8 cellular contexts compared by ENCODE assay signal in genomic region chr6:31403283-31403989, GRCh38. TPM values are rescaled to one million over a fixed set of nuclear protein-coding genes. Genes with fewer than 3 reads are reported as not detected.
A peak's percentile ranks its signal among the peaks of the same experiment; 100 is the strongest.
DNase-seq lines count a peak whose midpoint lies in the region; ATAC-seq and TF ChIP-seq lines count a peak whose summit lies in the region.

Gene MICA (plus strand): TSS chr6:31403595. CDS start chr6:31403633, 38 bp downstream.

- CTCF ChIA-PET in naive thymus-derived CD4-positive, alpha-beta T cell (lab: Charles Lee) = interaction anchor here (0.6 to 1.7 kb wide), 4 partner anchors 37 to 206 kb away, joined by 3 to 5 read pairs (median 4); no protein-coding TSS in a partner anchor

- no peaks in the 10 kb centered on the region for H3K9me3 Mint-ChIP-seq in activated T-helper 2 cell treated with anti-CD3 and anti-CD28 coated beads, Interferon-gamma antibody, Interleukin-2, Interleukin-4, amounts not matched to agents 10 μg/mL and 5 μg/mL and 100 μg/mL, durations not matched to agents 14 hours and 24 hours and 36 hours
- H3K9me3 Mint-ChIP-seq in naive thymus-derived CD4-positive, alpha-beta T cell = peaks cover 0 to 1% (median 0%) of the 10 kb centered on the region in 11 donors
- no peaks in the 10 kb centered on the region for H3K9me3 Mint-ChIP-seq in stimulated activated memory B cell treated with anti-CD40 and anti-IgM and Interleukin-4, amounts not matched to agents 10 μg/mL and 1 μg/mL and 100 μg/mL, for 72 hours

- no peaks in the 10 kb centered on the region for H3K27me3 ChIP-seq in naive thymus-derived CD4-positive, alpha-beta T cell (ENCODE audit: control insufficient read depth in 2 of 2, insufficient read depth in 2 of 2, low read length in 2 of 2)

- DNase-seq in OCI-M2 (lab: John Stamatoyannopoulos, UW; ENCODE audit: unreplicated experiment) = peak; percentile 74
- peak; percentile 61 for DNase-seq in activated T-helper 2 cell treated with anti-CD3 and anti-CD28 coated beads, Interferon-gamma antibody, Interleukin-2, Interleukin-4, amounts not matched to agents 10 μg/mL and 5 μg/mL and 100 μg/mL, durations not matched to agents 14 hours and 24 hours and 36 hours (ENCODE audit: low spot score)
- peak; percentile 78 for DNase-seq in fibroblast of peridontal ligament (ENCODE audit: extremely low read depth)
- peak in 8 of 9 donors; percentile 32 to 79 (median 41) for DNase-seq in naive thymus-derived CD4-positive, alpha-beta T cell

- peak within 1 kb of the TSS; percentile 76 for H3K27ac ChIP-seq in naive thymus-derived CD4-positive, alpha-beta T cell (ENCODE audit: low read depth, low read length)

- peaks cover 26% of the 10 kb centered on the region for H3K27me3 Mint-ChIP-seq in activated T-helper 2 cell treated with anti-CD3 and anti-CD28 coated beads, Interferon-gamma antibody, Interleukin-2, Interleukin-4, amounts not matched to agents 10 μg/mL and 5 μg/mL and 100 μg/mL, durations not matched to agents 14 hours and 24 hours and 36 hours (ENCODE audit: low read depth)
- H3K27me3 Mint-ChIP-seq in naive thymus-derived CD4-positive, alpha-beta T cell = peaks cover 0 to 2% (median 0%) of the 10 kb centered on the region in 5 donors
- no peaks in the 10 kb centered on the region for H3K27me3 Mint-ChIP-seq in stimulated activated memory B cell treated with anti-CD40 and anti-IgM and Interleukin-4, amounts not matched to agents 10 μg/mL and 1 μg/mL and 100 μg/mL, for 72 hours

- TF ChIP-seq POLR2A in GM10847 (IDR thresholded peaks at IDR 0.05; ENCODE audit: extremely low read depth, insufficient read length) = peak; percentile 28

- H3K27ac Mint-ChIP-seq in activated T-helper 2 cell treated with anti-CD3 and anti-CD28 coated beads, Interferon-gamma antibody, Interleukin-2, Interleukin-4, amounts not matched to agents 10 μg/mL and 5 μg/mL and 100 μg/mL, durations not matched to agents 14 hours and 24 hours and 36 hours = peak within 1 kb of the TSS; percentile 14
- peak within 1 kb of the TSS; percentile 25 to 94 (median 78) for H3K27ac Mint-ChIP-seq in naive thymus-derived CD4-positive, alpha-beta T cell
- H3K27ac Mint-ChIP-seq in stimulated activated memory B cell treated with anti-CD40 and anti-IgM and Interleukin-4, amounts not matched to agents 10 μg/mL and 1 μg/mL and 100 μg/mL, for 72 hours = peak within 1 kb of the TSS; percentile 12

- POLR2A ChIA-PET in naive thymus-derived CD4-positive, alpha-beta T cell (lab: Charles Lee) = interaction anchor here (0.6 to 1.9 kb wide), 5 partner anchors 10 to 207 kb away, joined by 3 to 6 read pairs (median 4); partner anchors contain the start of gene DDX39B

- peak; percentile 65 for ATAC-seq in HG02852 (IDR thresholded peaks at IDR 0.05; ENCODE audit: unreplicated experiment)
- peak; percentile 71 for ATAC-seq in naive thymus-derived CD4-positive, alpha-beta T cell
- peak; percentile 80 for ATAC-seq in stimulated activated memory B cell treated with anti-CD40 and anti-IgM and Interleukin-4, amounts not matched to agents 10 μg/mL and 1 μg/mL and 100 μg/mL, for 72 hours
- ATAC-seq in HG03025 (IDR thresholded peaks at IDR 0.05; ENCODE audit: low FRiP score, unreplicated experiment) = no peak

- H3K4me1 Mint-ChIP-seq in activated T-helper 2 cell treated with anti-CD3 and anti-CD28 coated beads, Interferon-gamma antibody, Interleukin-2, Interleukin-4, amounts not matched to agents 10 μg/mL and 5 μg/mL and 100 μg/mL, durations not matched to agents 14 hours and 24 hours and 36 hours (ENCODE audit: low read depth) = peaks cover 56% of the 10 kb centered on the region
- peaks cover 64 to 90% (median 70%) of the 10 kb centered on the region in 7 donors for H3K4me1 Mint-ChIP-seq in naive thymus-derived CD4-positive, alpha-beta T cell
- peaks cover 82% of the 10 kb centered on the region for H3K4me1 Mint-ChIP-seq in stimulated activated memory B cell treated with anti-CD40 and anti-IgM and Interleukin-4, amounts not matched to agents 10 μg/mL and 1 μg/mL and 100 μg/mL, for 72 hours

- peak within 1 kb of the TSS; percentile 79 for H3K4me3 ChIP-seq in naive thymus-derived CD4-positive, alpha-beta T cell (ENCODE audit: low read length)

- peaks cover 15% of the 10 kb centered on the region for H3K36me3 Mint-ChIP-seq in activated T-helper 2 cell treated with anti-CD3 and anti-CD28 coated beads, Interferon-gamma antibody, Interleukin-2, Interleukin-4, amounts not matched to agents 10 μg/mL and 5 μg/mL and 100 μg/mL, durations not matched to agents 14 hours and 24 hours and 36 hours (ENCODE audit: low read depth)
- H3K36me3 Mint-ChIP-seq in naive thymus-derived CD4-positive, alpha-beta T cell = peaks cover 0 to 5% (median 0%) of the 10 kb centered on the region in 5 donors
- H3K36me3 Mint-ChIP-seq in stimulated activated memory B cell treated with anti-CD40 and anti-IgM and Interleukin-4, amounts not matched to agents 10 μg/mL and 1 μg/mL and 100 μg/mL, for 72 hours = no peaks in the 10 kb centered on the region

- peaks cover 17 to 19% of the 10 kb centered on the region in 2 donors for H3K4me1 ChIP-seq in naive thymus-derived CD4-positive, alpha-beta T cell (ENCODE audit: control insufficient read depth in 2 of 2, insufficient read depth in 2 of 2, low read length in 2 of 2)

- H3K36me3 ChIP-seq in naive thymus-derived CD4-positive, alpha-beta T cell (ENCODE audit: control insufficient read depth in 2 of 3, insufficient read depth in 3 of 3, low read length in 3 of 3) = peaks cover 0 to 8% (median 0%) of the 10 kb centered on the region in 3 experiments

- peak within 1 kb of the TSS; percentile 75 for H3K4me3 Mint-ChIP-seq in activated T-helper 2 cell treated with anti-CD3 and anti-CD28 coated beads, Interferon-gamma antibody, Interleukin-2, Interleukin-4, amounts not matched to agents 10 μg/mL and 5 μg/mL and 100 μg/mL, durations not matched to agents 14 hours and 24 hours and 36 hours (ENCODE audit: low read depth)
- H3K4me3 Mint-ChIP-seq in naive thymus-derived CD4-positive, alpha-beta T cell = peak within 1 kb of the TSS; percentile 83 to 98 (median 90)
- H3K4me3 Mint-ChIP-seq in stimulated activated memory B cell treated with anti-CD40 and anti-IgM and Interleukin-4, amounts not matched to agents 10 μg/mL and 1 μg/mL and 100 μg/mL, for 72 hours = peak within 1 kb of the TSS; percentile 94

- no peaks in the 10 kb centered on the region for H3K9me3 ChIP-seq in naive thymus-derived CD4-positive, alpha-beta T cell (ENCODE audit: control insufficient read depth in 2 of 3, low read length in 3 of 3)

- intact Hi-C loops in activated T-helper 2 cell treated with anti-CD3 and anti-CD28 coated beads, Interferon-gamma antibody, Interleukin-2, Interleukin-4, amounts not matched to agents 10 μg/mL and 5 μg/mL and 100 μg/mL, durations not matched to agents 14 hours and 24 hours and 36 hours (cut with micrococcal nuclease) = loop anchor here (5.0 kb wide), 1 partner anchor 89 kb away; no protein-coding TSS in a partner anchor
- intact Hi-C loops in naive thymus-derived CD4-positive, alpha-beta T cell (cut with micrococcal nuclease) = loop anchor here (2.0 to 10.0 kb wide), 5 partner anchors 15 to 431 kb away; partner anchors contain the start of gene DDX39B (in 1 of the 2)

RNA-seq across cellular contexts. Expression of gene MICA, which starts in this region (rescaled TPM):
- 5.6 and 6.0 TPM in 2 replicates for total RNA-seq in activated T-helper 2 cell treated with anti-CD3 and anti-CD28 coated beads, Interferon-gamma antibody, Interleukin-2, Interleukin-4, amounts not matched to agents 10 μg/mL and 5 μg/mL and 100 μg/mL, durations not matched to agents 14 hours and 24 hours and 36 hours
- 10 to 100 TPM; 12.1 to 17.4 (median 15.2) TPM for total RNA-seq in naive thymus-derived CD4-positive, alpha-beta T cell
- 1 to 10 TPM; 4.3 to 8.4 TPM for polyA plus RNA-seq in naive thymus-derived CD4-positive, alpha-beta T cell

Comparison
In these comparisons a context has a peak if more than half of its experiments do, and no peak if none do; other contexts are left out.
1. H3K27ac Mint-ChIP-seq: peak in every context shown above with its lines; median percentile 78 in naive thymus-derived CD4-positive, alpha-beta T cell; 14 in activated T-helper 2 cell treated with anti-CD3 and anti-CD28 coated beads, Interferon-gamma antibody, Interleukin-2, Interleukin-4, amounts not matched to agents 10 μg/mL and 5 μg/mL and 100 μg/mL, durations not matched to agents 14 hours and 24 hours and 36 hours; 12 in stimulated activated memory B cell treated with anti-CD40 and anti-IgM and Interleukin-4, amounts not matched to agents 10 μg/mL and 1 μg/mL and 100 μg/mL, for 72 hours.